11 cellular contexts compared by ENCODE assay signal in genomic region chr17:32482568-32483320, GRCh38. TPM values are rescaled to one million over a fixed set of nuclear protein-coding genes. Genes with fewer than 3 reads are reported as not detected.
DNase-seq lines count a peak whose midpoint lies in the region; ATAC-seq and TF ChIP-seq lines count a peak whose summit lies in the region.
"Had no signal": no experiment of that assay in that cellular context is flagged by ENCODE, and none has a peak within 500 bp of the region (broad histone marks: within the 10 kb centered on the region; RNA-seq: fewer than 3 reads in every experiment).

No MANE protein-coding gene starts in this region.

- H3K9me3 Mint-ChIP-seq in CD4-positive, alpha-beta T cell: no peaks in the 10 kb centered on the region
- no peaks in the 10 kb centered on the region for H3K9me3 Mint-ChIP-seq in central memory CD8-positive, alpha-beta T cell
- H3K9me3 Mint-ChIP-seq: HFFc6 had no signal

- H2AFZ ChIP-seq in neural cell (ENCODE audit: low read depth, low read length): no peak overlapping the region

- peak overlapping the region; percentile 42 for H3K27ac Mint-ChIP-seq in CD4-positive, alpha-beta T cell
- H3K27ac Mint-ChIP-seq in central memory CD8-positive, alpha-beta T cell (ENCODE audit: low read depth): peak overlapping the region; percentile 77

- peak overlapping the region; percentile 29 for H3K27ac ChIP-seq in CD4-positive, alpha-beta T cell (ENCODE audit: low read depth, low read length)
- H3K27ac ChIP-seq in HUES48 (ENCODE audit: low read depth, low read length) (peak overlapping the region; percentile 91), neural cell (ENCODE audit: low read length) (peak overlapping the region; percentile 89), gastroesophageal sphincter (peak overlapping the region in 2 of 4 donors; percentile 60 to 64)
- H3K27ac ChIP-seq: neutrophil had no signal

- no peaks in the 10 kb centered on the region for H3K9me2 ChIP-seq in neural cell (ENCODE audit: insufficient read depth, low read length)

- H4K20me1 ChIP-seq in neural cell (ENCODE audit: insufficient read depth): no peaks in the 10 kb centered on the region

- no peaks in the 10 kb centered on the region for H3K27me3 Mint-ChIP-seq in CD4-positive, alpha-beta T cell
- no peaks in the 10 kb centered on the region for H3K27me3 Mint-ChIP-seq in central memory CD8-positive, alpha-beta T cell

- no peak for TF ChIP-seq RAD21 in neural cell (conservative IDR thresholded peaks at IDR 0.05)

- no peak overlapping the region for H3K9ac ChIP-seq in HUES48 (ENCODE audit: low read depth, low read length)
- peak overlapping the region; percentile 63 for H3K9ac ChIP-seq in neural cell (ENCODE audit: low read length)

- ATAC-seq in CD4-positive, alpha-beta T cell (ENCODE audit: poor library complexity): no peak
- no peak for ATAC-seq in central memory CD8-positive, alpha-beta T cell (replicated peaks; ENCODE audit: extremely low read depth, poor library complexity, severe bottlenecking)
- no peak for ATAC-seq in gastroesophageal sphincter

- H3K4me1 Mint-ChIP-seq in CD4-positive, alpha-beta T cell (ENCODE audit: low read depth): peaks cover 20% of the 10 kb centered on the region
- H3K4me1 Mint-ChIP-seq in central memory CD8-positive, alpha-beta T cell: peaks cover 10% of the 10 kb centered on the region

- H3K4me2 ChIP-seq in neural cell (ENCODE audit: low read length): no peak overlapping the region

- no peak for TF ChIP-seq POLR2A in gastroesophageal sphincter (IDR thresholded peaks at IDR 0.05)

- peaks cover 3% of the 10 kb centered on the region for H3F3A ChIP-seq in neural cell (ENCODE audit: insufficient read depth, low read length, poor library complexity, severe bottlenecking)

- no peaks in the 10 kb centered on the region for H3K9me3 ChIP-seq in CD4-positive, alpha-beta T cell (ENCODE audit: control insufficient read depth, low read length)
- H3K9me3 ChIP-seq in HUES48 (ENCODE audit: control insufficient read depth, insufficient read depth, low read length) (no peaks in the 10 kb centered on the region), neural cell (ENCODE audit: low read length) (no peaks in the 10 kb centered on the region), gastroesophageal sphincter (no peaks in the 10 kb centered on the region)
- H3K9me3 ChIP-seq: neutrophil had no signal

- TF ChIP-seq CTCF in CD4-positive, alpha-beta T cell (IDR thresholded peaks at IDR 0.05): no peak
- TF ChIP-seq CTCF in neural cell (IDR thresholded peaks at IDR 0.05; ENCODE audit: poor library complexity, severe bottlenecking): no peak
- no peak for TF ChIP-seq CTCF in gastroesophageal sphincter (IDR thresholded peaks at IDR 0.05)

- peaks cover 55% of the 10 kb centered on the region for H3K36me3 ChIP-seq in HUES48 (ENCODE audit: control insufficient read depth, insufficient read depth, low read length)
- peaks cover 17% of the 10 kb centered on the region for H3K36me3 ChIP-seq in neural cell (ENCODE audit: insufficient read depth, low read length)
- peaks cover 0 to 52% of the 10 kb centered on the region in 2 donors for H3K36me3 ChIP-seq in gastroesophageal sphincter

- CTCF ChIA-PET in CD4-positive, alpha-beta T cell (lab: Charles Lee): interaction anchor here (1.1 to 5.0 kb wide), 8 partner anchors 8 to 176 kb away, joined by 3 to 28 read pairs (median 8); partner anchors contain the start of gene PSMD11

- TF ChIP-seq EP300 in neural cell (conservative IDR thresholded peaks at IDR 0.05; ENCODE audit: poor library complexity, severe bottlenecking) (no peak), gastroesophageal sphincter (IDR thresholded peaks at IDR 0.05) (no peak)

- no peaks in the 10 kb centered on the region for H3K27me3 ChIP-seq in CD4-positive, alpha-beta T cell (ENCODE audit: control insufficient read depth, insufficient read depth, low read length)
- H3K27me3 ChIP-seq in HUES48 (ENCODE audit: control insufficient read depth, insufficient read depth, low read length) (no peaks in the 10 kb centered on the region), neural cell (ENCODE audit: insufficient read depth, low read depth, low read length) (no peaks in the 10 kb centered on the region), gastroesophageal sphincter (no peaks in the 10 kb centered on the region)

- POLR2A ChIA-PET in CD4-positive, alpha-beta T cell (lab: Charles Lee): interaction anchor here (1.0 to 1.7 kb wide), 4 partner anchors 11 to 394 kb away, joined by 3 to 13 read pairs (median 4); partner anchors contain the start of gene MYO1D

- H3K4me3 ChIP-seq in HUES48 (ENCODE audit: low read depth, low read length): no peak overlapping the region
- no peak overlapping the region for H3K4me3 ChIP-seq in neural cell (ENCODE audit: low read length)
- no peak overlapping the region for H3K4me3 ChIP-seq in gastroesophageal sphincter

- H3K4me3 Mint-ChIP-seq in CD4-positive, alpha-beta T cell: no peak overlapping the region
- H3K4me3 Mint-ChIP-seq in central memory CD8-positive, alpha-beta T cell: no peak overlapping the region
- H3K4me3 Mint-ChIP-seq: HFFc6 had no signal

- no peak for DNase-seq in CD4-positive, alpha-beta T cell
- no peak for DNase-seq in central memory CD8-positive, alpha-beta T cell (ENCODE audit: low spot score in 2 of 2)
- DNase-seq in NCI-H748 treated with DMSO at 0.1 percent for 48 hours (lab: John Stamatoyannopoulos, UW) (no peak), NCI-H345 (lab: John Stamatoyannopoulos, UW) (no peak), MV-4-11 (lab: John Stamatoyannopoulos, UW) (no peak)
- DNase-seq: Calu3 had no signal

- H3K79me2 ChIP-seq in neural cell (replicated peaks; ENCODE audit: insufficient read depth, low read length): peaks cover 3% of the 10 kb centered on the region

- H3K4me1 ChIP-seq in HUES48 (ENCODE audit: control insufficient read depth, insufficient read depth, low read length): peaks cover 30% of the 10 kb centered on the region
- H3K4me1 ChIP-seq in gastroesophageal sphincter: peaks cover 0 to 44% (median 13%) of the 10 kb centered on the region in 3 donors

- WGBS in gastroesophageal sphincter (ENCODE audit: low coverage in 1 of 2), 2 donors: 42 to 48% methylated on average over 6 to 7 of the region's 11 CpGs

- intact Hi-C loops in CD4-positive, alpha-beta T cell (cut with DNase I, micrococcal nuclease): loop anchor here (1.0 to 10.0 kb wide), 6 partner anchors 20 to 392 kb away; partner anchors contain the start of gene MYO1D (in 2 of the 2)

- peaks cover 52% of the 10 kb centered on the region for H3K36me3 Mint-ChIP-seq in CD4-positive, alpha-beta T cell (ENCODE audit: low read depth)
- H3K36me3 Mint-ChIP-seq in central memory CD8-positive, alpha-beta T cell (ENCODE audit: insufficient read depth): peaks cover 47% of the 10 kb centered on the region

TF ChIP-seq in neural cell, 6 proteins besides CTCF, POLR2A, EP300 and RAD21:
- no peak for TF ChIP-seq TAF1 (IDR thresholded peaks at IDR 0.05; ENCODE audit: low read depth)
- TF ChIP-seq REST (IDR thresholded peaks at IDR 0.05; ENCODE audit: borderline replicate concordance): no peak
- TF ChIP-seq MXI1 (conservative IDR thresholded peaks at IDR 0.05; ENCODE audit: poor library complexity, severe bottlenecking): no peak
- TF ChIP-seq SMC3 (conservative IDR thresholded peaks at IDR 0.05; ENCODE audit: poor library complexity): no peak
- TF ChIP-seq POLR2AphosphoS5 (IDR thresholded peaks at IDR 0.05): no peak
- no peak for TF ChIP-seq EZH2 (IDR thresholded peaks at IDR 0.05; ENCODE audit: borderline replicate concordance, insufficient read depth, low read length, poor library complexity, severe bottlenecking)

RNA-seq across cellular contexts. Expression of gene CDK5R1, which starts 4.0 kb away (rescaled TPM):
- 10 to 100 TPM; 21.7 to 22.5 TPM for total RNA-seq in CD4-positive, alpha-beta T cell
- 199 and 213 TPM in 2 replicates for polyA plus RNA-seq in neural cell
- polyA minus RNA-seq in neural cell: 271 and 294 TPM in 2 replicates
- 1 to 10 TPM in 2 of 4 donors, under 1 TPM in 1, not detected in 1; 0.54 to 1.5 (median 1.0) TPM for total RNA-seq in gastroesophageal sphincter

RNA-seq across cellular contexts. Expression of gene PSMD11, which starts 38.4 kb away (rescaled TPM):
- total RNA-seq in CD4-positive, alpha-beta T cell: 10 to 100 TPM; 67.6 to 68.7 TPM
- polyA plus RNA-seq in neural cell: 43.9 and 54.1 TPM in 2 replicates
- polyA minus RNA-seq in neural cell: 89.0 and 92.8 TPM in 2 replicates
- 10 to 100 TPM; 41.7 to 68.7 (median 64.9) TPM for total RNA-seq in gastroesophageal sphincter

Comparison
In these comparisons a context has a peak if more than half of its experiments do, and no peak if none do; other contexts are left out.
1. RNA of gene CDK5R1, which starts 4.0 kb away (total RNA-seq): 21.7 to 22.5 TPM in CD4-positive, alpha-beta T cell; 0.54 to 1.5 TPM in gastroesophageal sphincter; every median in the first group is over 4 times any median in the second.